In the genomic region with DNA sequence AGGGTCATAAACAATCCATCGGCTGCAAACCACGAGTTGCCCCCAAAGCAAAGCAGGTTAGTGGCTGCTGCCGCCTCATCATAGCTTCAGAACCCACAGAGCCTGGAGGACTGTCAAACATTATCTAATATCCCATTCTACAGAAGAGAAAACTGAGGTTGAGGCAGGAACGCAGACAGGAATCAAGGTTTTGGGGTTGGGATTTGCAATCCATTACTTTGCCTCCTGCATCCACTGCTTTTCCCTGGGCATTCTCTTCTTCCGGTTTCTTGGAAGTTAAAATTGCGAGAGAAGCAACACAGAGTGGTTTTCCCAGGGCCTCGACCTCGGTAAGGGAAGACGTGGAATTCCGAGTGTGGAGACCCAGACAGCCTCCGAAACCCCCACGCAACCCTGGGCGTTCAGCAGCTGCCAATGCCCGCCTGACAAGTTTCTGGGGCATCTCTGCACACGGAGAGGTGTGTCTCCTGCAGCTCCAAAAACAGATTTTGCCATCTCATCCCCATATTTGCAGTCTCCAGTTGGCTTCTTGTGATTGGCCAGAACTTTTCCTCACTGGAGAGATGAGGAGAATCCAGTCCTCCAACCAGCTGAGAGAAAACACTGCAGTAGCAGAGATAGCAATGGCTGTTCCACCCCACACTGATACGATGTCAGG, we compare ENCODE assay signal across 1 cellular context.
TF ChIP-seq lines count a peak whose summit lies in the region.

No MANE protein-coding gene starts in this region.

TF ChIP-seq in IMR-90, 13 proteins besides CTCF, POLR2A, EP300 and RAD21:
- TF ChIP-seq SMC3 (IDR thresholded peaks at IDR 0.05; ENCODE audit: low read depth, low read length): no peak
- TF ChIP-seq CHD1 (IDR thresholded peaks at IDR 0.05; ENCODE audit: low read depth, low read length): no peak
- TF ChIP-seq, protein P1, sequence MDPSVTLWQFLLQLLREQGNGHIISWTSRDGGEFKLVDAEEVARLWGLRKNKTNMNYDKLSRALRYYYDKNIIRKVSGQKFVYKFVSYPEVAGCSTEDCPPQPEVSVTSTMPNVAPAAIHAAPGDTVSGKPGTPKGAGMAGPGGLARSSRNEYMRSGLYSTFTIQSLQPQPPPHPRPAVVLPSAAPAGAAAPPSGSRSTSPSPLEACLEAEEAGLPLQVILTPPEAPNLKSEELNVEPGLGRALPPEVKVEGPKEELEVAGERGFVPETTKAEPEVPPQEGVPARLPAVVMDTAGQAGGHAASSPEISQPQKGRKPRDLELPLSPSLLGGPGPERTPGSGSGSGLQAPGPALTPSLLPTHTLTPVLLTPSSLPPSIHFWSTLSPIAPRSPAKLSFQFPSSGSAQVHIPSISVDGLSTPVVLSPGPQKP (IDR thresholded peaks at IDR 0.05; ENCODE audit: borderline replicate concordance, low read depth, low read length): no peak
- no peak for TF ChIP-seq CEBPB (IDR thresholded peaks at IDR 0.05; ENCODE audit: low read depth, low read length)
- TF ChIP-seq BHLHE40 (IDR thresholded peaks at IDR 0.05; ENCODE audit: low read depth, low read length): no peak
- TF ChIP-seq MAZ (IDR thresholded peaks at IDR 0.05; ENCODE audit: borderline replicate concordance, low read depth, low read length): no peak
- TF ChIP-seq NFE2L2 (IDR thresholded peaks at IDR 0.05; ENCODE audit: low read depth, low read length): no peak
